11 cellular contexts compared by ENCODE assay signal in genomic region chr7:104276730-104277129, GRCh38. TPM values are rescaled to one million over a fixed set of nuclear protein-coding genes. Genes with fewer than 3 reads are reported as not detected.
"Had no signal": no experiment of that assay in that cellular context is flagged by ENCODE, and none has a peak within 500 bp of the region (broad histone marks: within the 10 kb centered on the region; RNA-seq: fewer than 3 reads in every experiment).

No MANE protein-coding gene starts in this region.

RNA-seq across cellular contexts. Expression of gene LHFPL3, which starts 51.7 kb away (rescaled TPM):
- total RNA-seq: subcutaneous adipose tissue, suprapubic skin, thoracic aorta, thyroid gland, tibial nerve, upper lobe of left lung, upper lobe of right lung, ureter, vagina had no signal
- polyA plus RNA-seq: stomach, urinary bladder had no signal
